ENCODE assay signal across 1 cellular context in the genomic region with DNA sequence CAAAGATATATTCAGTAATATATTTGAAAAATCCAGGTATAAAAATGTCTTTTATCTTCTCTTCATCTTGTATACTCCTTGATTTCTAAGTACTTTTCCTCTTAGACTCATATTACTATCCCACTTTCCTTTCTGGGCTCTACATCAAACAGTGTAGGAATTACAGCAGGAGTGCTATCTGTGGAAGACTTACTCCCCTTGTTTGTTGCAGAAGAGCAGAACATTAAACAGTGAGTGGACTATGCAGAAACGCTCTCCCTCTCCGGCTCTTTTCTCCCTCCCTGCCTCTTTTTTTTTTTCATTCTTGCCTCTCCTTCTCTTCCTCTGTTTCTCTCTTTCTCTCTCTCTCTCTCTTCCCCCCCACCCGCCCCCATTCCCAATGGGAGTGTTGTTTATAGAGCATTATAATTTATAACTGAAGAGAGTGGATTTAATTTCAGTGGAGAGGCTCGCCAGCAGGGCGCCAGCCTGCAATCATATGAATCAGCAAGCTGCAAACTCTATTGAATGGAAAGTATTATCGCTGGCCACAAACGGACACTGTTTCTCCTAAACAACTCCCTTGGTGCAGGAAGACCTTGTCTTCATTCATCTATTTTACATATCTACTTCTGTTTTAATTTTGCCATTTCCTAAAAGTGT.
TF ChIP-seq lines count a peak whose summit lies in the region.

No MANE protein-coding gene starts in this region.

TF ChIP-seq in IMR-90, 13 proteins besides CTCF, POLR2A, EP300 and RAD21 (continued from another document):
- TF ChIP-seq, protein P1, sequence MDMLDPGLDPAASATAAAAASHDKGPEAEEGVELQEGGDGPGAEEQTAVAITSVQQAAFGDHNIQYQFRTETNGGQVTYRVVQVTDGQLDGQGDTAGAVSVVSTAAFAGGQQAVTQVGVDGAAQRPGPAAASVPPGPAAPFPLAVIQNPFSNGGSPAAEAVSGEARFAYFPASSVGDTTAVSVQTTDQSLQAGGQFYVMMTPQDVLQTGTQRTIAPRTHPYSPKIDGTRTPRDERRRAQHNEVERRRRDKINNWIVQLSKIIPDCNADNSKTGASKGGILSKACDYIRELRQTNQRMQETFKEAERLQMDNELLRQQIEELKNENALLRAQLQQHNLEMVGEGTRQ (IDR thresholded peaks at IDR 0.05; ENCODE audit: low read depth, low read length), result no peak
- TF ChIP-seq SMC3 (IDR thresholded peaks at IDR 0.05; ENCODE audit: low read depth, low read length) (no peak), MXI1 (IDR thresholded peaks at IDR 0.05; ENCODE audit: borderline replicate concordance, low read depth, low read length) (no peak), BHLHE40 (IDR thresholded peaks at IDR 0.05; ENCODE audit: low read depth, low read length) (no peak), RCOR1 (IDR thresholded peaks at IDR 0.05; ENCODE audit: insufficient replicate concordance, low read length) (no peak), FOS (IDR thresholded peaks at IDR 0.05; ENCODE audit: low read depth, low read length) (no peak), MAFK (IDR thresholded peaks at IDR 0.05; ENCODE audit: low read depth, low read length) (no peak)
